Comparison of ENCODE assay signal across 8 cellular contexts in genomic region chr5:178130576-178131445, GRCh38. TPM values are rescaled to one million over a fixed set of nuclear protein-coding genes. Genes with fewer than 3 reads are reported as not detected.
DNase-seq lines count a peak whose midpoint lies in the region; ATAC-seq and TF ChIP-seq lines count a peak whose summit lies in the region.

A gene with protein sequence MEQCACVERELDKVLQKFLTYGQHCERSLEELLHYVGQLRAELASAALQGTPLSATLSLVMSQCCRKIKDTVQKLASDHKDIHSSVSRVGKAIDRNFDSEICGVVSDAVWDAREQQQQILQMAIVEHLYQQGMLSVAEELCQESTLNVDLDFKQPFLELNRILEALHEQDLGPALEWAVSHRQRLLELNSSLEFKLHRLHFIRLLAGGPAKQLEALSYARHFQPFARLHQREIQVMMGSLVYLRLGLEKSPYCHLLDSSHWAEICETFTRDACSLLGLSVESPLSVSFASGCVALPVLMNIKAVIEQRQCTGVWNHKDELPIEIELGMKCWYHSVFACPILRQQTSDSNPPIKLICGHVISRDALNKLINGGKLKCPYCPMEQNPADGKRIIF (plus strand): TSS chr5:178131014. CDS start chr5:178138120, 7,106 bp downstream.

- H3K4me1 Mint-ChIP-seq in activated CD4-positive, alpha-beta T cell treated with anti-CD3 and anti-CD28 coated beads, Interleukin-2, amount 10 ng/mL, durations not matched to agents 24 days and 14 days, result peaks cover 14% of the 10 kb centered on the region

- TF ChIP-seq CTCF in coronary artery (IDR thresholded peaks at IDR 0.05), result no peak

- peak within 1 kb of the TSS; percentile 82 for H3K4me3 Mint-ChIP-seq in activated CD4-positive, alpha-beta T cell treated with anti-CD3 and anti-CD28 coated beads, Interleukin-2, amount 10 ng/mL, durations not matched to agents 24 days and 14 days

- H3K36me3 Mint-ChIP-seq in activated CD4-positive, alpha-beta T cell treated with anti-CD3 and anti-CD28 coated beads, Interleukin-2, amount 10 ng/mL, durations not matched to agents 24 days and 14 days (ENCODE audit: low read depth), result peaks cover 20% of the 10 kb centered on the region

- H3K27me3 Mint-ChIP-seq in activated CD4-positive, alpha-beta T cell treated with anti-CD3 and anti-CD28 coated beads, Interleukin-2, amount 10 ng/mL, durations not matched to agents 24 days and 14 days, result no peaks in the 10 kb centered on the region

- peak within 1 kb of the TSS; percentile 88 to 95 for H3K27ac ChIP-seq in coronary artery

- DNase-seq in AML-193 (lab: John Stamatoyannopoulos, UW) (peak; percentile 44 to 55), NCI-H524 (lab: John Stamatoyannopoulos, UW) (peak; percentile 71 to 78), coronary artery (ENCODE audit: low spot score) (peak; percentile 86), left colon (peak; percentile 84 to 90)
- DNase-seq in activated CD4-positive, alpha-beta T cell treated with anti-CD3 and anti-CD28 coated beads, Interleukin-2, amount 10 ng/mL, durations not matched to agents 24 days and 14 days, result peak; percentile 95
- peak; percentile 72 to 86 for DNase-seq in stimulated activated CD4-positive, alpha-beta T cell treated with anti-CD3 and anti-CD28 coated beads, Interleukin-1b, Interleukin-23, amount 100 ng/mL, for 4 hours (ENCODE audit: low read depth in 2 of 2)

- intact Hi-C loops in activated CD4-positive, alpha-beta T cell treated with anti-CD3 and anti-CD28 coated beads, Interleukin-2, amount 10 ng/mL, durations not matched to agents 24 days and 14 days (cut with micrococcal nuclease), result loop anchor here (1.0 to 2.0 kb wide), 4 partner anchors 10 to 73 kb away; partner anchors contain the start of genes HNRNPAB and NHP2
- intact Hi-C loops in left colon (cut with DNase I, micrococcal nuclease), result no loop called here

- H3K9me3 Mint-ChIP-seq in activated CD4-positive, alpha-beta T cell treated with anti-CD3 and anti-CD28 coated beads, Interleukin-2, amount 10 ng/mL, durations not matched to agents 24 days and 14 days, result no peaks in the 10 kb centered on the region

- H3K27ac Mint-ChIP-seq in activated CD4-positive, alpha-beta T cell treated with anti-CD3 and anti-CD28 coated beads, Interleukin-2, amount 10 ng/mL, durations not matched to agents 24 days and 14 days, result peak within 1 kb of the TSS; percentile 83

- ATAC-seq in GM19035 (IDR thresholded peaks at IDR 0.05; ENCODE audit: unreplicated experiment), result peak; percentile 80
- peak; percentile 91 for ATAC-seq in HG03280 (IDR thresholded peaks at IDR 0.05; ENCODE audit: unreplicated experiment)
- ATAC-seq in left colon, result peak; percentile 94

- peak within 1 kb of the TSS; percentile 84 for H3K4me3 ChIP-seq in coronary artery

RNA-seq across cellular contexts. Expression of the gene that starts here (rescaled TPM):
- 29.3 and 29.5 TPM in 2 replicates for total RNA-seq in activated CD4-positive, alpha-beta T cell treated with anti-CD3 and anti-CD28 coated beads, Interleukin-2, amount 10 ng/mL, durations not matched to agents 24 days and 14 days
- total RNA-seq in left colon, result 10 to 100 TPM; 39.1 to 40.6 TPM

Comparison
In these comparisons a context has a peak if more than half of its experiments do, and no peak if none do; other contexts are left out.
1. Peak in every context shown above with its lines: DNase-seq, ATAC-seq, H3K4me3 ChIP-seq and H3K27ac ChIP-seq.